1 cellular context compared by ENCODE assay signal in the genomic region with DNA sequence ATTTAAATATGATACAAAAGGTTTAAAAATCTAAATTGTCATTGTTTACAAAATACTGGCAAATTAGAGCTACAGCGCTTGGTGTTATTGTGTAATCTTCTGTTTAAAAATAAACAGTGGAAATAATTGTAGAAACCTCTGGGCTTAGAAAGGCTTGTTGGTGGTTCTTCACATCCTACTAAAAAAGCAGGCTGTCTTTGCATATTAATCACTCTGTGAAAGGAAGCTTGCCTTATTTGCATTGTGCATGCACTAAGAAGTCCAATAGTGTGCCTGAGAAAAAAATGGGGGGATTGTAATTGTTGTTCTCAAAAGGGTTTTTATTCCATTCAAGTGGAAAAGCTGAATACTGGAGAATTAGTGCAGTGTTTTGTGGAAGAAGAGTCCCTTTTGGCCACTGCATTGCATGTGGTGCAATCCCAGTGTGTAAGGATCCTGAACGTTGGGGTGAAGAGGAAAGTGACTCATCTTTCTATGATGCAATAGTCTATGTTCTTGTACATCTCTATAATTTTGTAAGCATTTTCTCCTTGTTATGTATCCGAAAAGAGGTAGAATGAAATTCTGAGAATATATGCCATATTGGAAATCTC.
TF ChIP-seq lines count a peak whose summit lies in the region.

No MANE protein-coding gene starts in this region.

TF ChIP-seq in H1, 55 proteins besides CTCF, POLR2A, EP300 and RAD21 (continued from another document):
- TF ChIP-seq GABPA (IDR thresholded peaks at IDR 0.05; ENCODE audit: borderline replicate concordance, insufficient read depth, low read length) (no peak), CEBPB (IDR thresholded peaks at IDR 0.05; ENCODE audit: low read depth, low read length) (peak; percentile 43; the same call in 1 of the 2 replicates)
TF ChIP-seq in H1: peak in this region for 2.
